Comparison of ENCODE assay signal across 9 cellular contexts in the genomic region with DNA sequence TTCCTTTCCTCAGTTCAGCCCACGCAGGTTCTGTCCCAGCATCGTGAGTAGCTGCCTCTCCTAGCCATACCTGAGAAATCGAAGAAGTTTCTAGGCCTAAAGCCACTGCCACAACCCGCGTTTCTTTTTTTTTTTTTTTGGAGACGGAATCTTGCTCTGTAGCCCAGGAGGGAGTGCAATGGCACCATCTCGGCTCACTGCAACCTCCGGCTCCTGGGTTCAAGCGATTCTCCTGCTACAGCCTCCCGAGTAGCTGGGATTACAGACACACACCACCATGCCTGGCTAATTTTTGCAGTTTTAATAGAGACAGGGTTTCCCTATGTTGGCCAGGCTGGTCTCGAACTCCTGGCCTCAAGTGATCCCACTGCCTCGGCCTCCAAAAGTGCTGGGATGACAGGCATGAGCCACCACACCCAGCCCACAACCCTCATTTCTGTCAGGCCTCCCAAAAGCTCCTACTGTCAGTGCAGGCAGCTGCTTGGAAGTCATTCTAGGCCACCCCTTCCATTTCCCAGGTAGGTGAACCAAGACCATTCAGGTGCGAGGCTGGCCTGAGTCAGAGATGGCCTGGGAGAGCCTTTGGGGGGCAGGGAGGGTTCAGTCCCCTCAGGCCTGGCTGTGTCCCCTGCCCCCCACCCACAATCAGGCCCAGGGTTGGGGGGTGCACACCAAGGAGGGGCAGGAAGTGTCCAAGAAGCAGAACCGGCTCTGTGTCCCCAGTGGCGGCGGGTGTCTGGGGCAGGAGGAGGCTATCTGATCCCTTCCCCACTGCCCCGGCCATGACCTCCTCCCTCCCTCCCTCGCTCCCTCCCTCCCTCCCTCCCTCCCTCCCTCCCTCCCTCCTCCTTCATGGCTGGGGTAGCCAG. TPM values are rescaled to one million over a fixed set of nuclear protein-coding genes. Genes with fewer than 3 reads are reported as not detected.
A peak's percentile ranks its signal among the peaks of the same experiment; 100 is the strongest.
DNase-seq lines count a peak whose midpoint lies in the region; ATAC-seq and TF ChIP-seq lines count a peak whose summit lies in the region.
"Had no signal": no experiment of that assay in that cellular context is flagged by ENCODE, and none has a peak within 500 bp of the region (broad histone marks: within the 10 kb centered on the region; RNA-seq: fewer than 3 reads in every experiment).

No MANE protein-coding gene starts in this region.

- peaks cover 24% of the 10 kb centered on the region for H3K27me3 Mint-ChIP-seq in GM23338 (ENCODE audit: insufficient read depth, low read depth, poor library complexity)
- peaks cover 33% of the 10 kb centered on the region for H3K27me3 Mint-ChIP-seq in endodermal cell (ENCODE audit: insufficient read depth)

- H3K9me3 ChIP-seq in endodermal cell (ENCODE audit: control insufficient read depth, low read length) = no peaks in the 10 kb centered on the region
- H3K9me3 ChIP-seq: prostate gland had no signal

- peaks cover 24% of the 10 kb centered on the region for H4K20me1 ChIP-seq in GM23338 (replicated peaks; ENCODE audit: insufficient read depth)

- H3K4me1 Mint-ChIP-seq in GM23338 (peaks cover 42% of the 10 kb centered on the region), endodermal cell (peaks cover 18% of the 10 kb centered on the region)

- no peaks in the 10 kb centered on the region for H3K36me3 ChIP-seq in GM23338 (ENCODE audit: insufficient read depth)
- H3K36me3 ChIP-seq in endodermal cell (ENCODE audit: control insufficient read depth, insufficient read depth, low read length) = no peaks in the 10 kb centered on the region
- H3K36me3 ChIP-seq in rectal smooth muscle tissue (ENCODE audit: control insufficient read depth, insufficient read depth, low read length) = no peaks in the 10 kb centered on the region
- H3K36me3 ChIP-seq: prostate gland had no signal

- peak overlapping the region; percentile 96 for H3K4me2 ChIP-seq in GM23338

- no peak overlapping the region for H2AFZ ChIP-seq in GM23338

- H3K9me3 Mint-ChIP-seq in GM23338 (no peaks in the 10 kb centered on the region), endodermal cell (no peaks in the 10 kb centered on the region)

- TF ChIP-seq CTCF in GM23338 (conservative IDR thresholded peaks at IDR 0.05; ENCODE audit: low read depth in 2 of 2) = no peak
- peak; percentile 26 for TF ChIP-seq CTCF in endodermal cell (conservative IDR thresholded peaks at IDR 0.05)

- DNase-seq in GM23338 (ENCODE audit: low spot score) (peak; percentile 64), SK-N-DZ (ENCODE audit: low spot score) (peak; percentile 56), endodermal cell (peak; percentile 74)

- H3K27ac ChIP-seq in GM23338 (ENCODE audit: low read depth) (no peak overlapping the region), endodermal cell (ENCODE audit: low read depth, low read length) (no peak overlapping the region), rectal smooth muscle tissue (ENCODE audit: low read depth, low read length) (no peak overlapping the region)
- H3K27ac ChIP-seq: prostate gland had no signal

- H3K4me1 ChIP-seq in GM23338 (ENCODE audit: insufficient read depth) (peaks cover 51% of the 10 kb centered on the region), endodermal cell (ENCODE audit: control insufficient read depth, insufficient read depth, low read length) (peaks cover 2% of the 10 kb centered on the region), rectal smooth muscle tissue (ENCODE audit: control insufficient read depth, insufficient read depth, low read length) (no peaks in the 10 kb centered on the region)
- H3K4me1 ChIP-seq: prostate gland had no signal

- peak overlapping the region; percentile 74 for H3K4me3 ChIP-seq in GM23338
- no peak overlapping the region for H3K4me3 ChIP-seq in endodermal cell (ENCODE audit: low read length)
- H3K4me3 ChIP-seq in rectal smooth muscle tissue (ENCODE audit: low read length) = peak overlapping the region; percentile 74

- peaks cover 41% of the 10 kb centered on the region for H3F3A ChIP-seq in GM23338 (replicated peaks; ENCODE audit: low read depth)

- H3K79me2 ChIP-seq in GM23338 (replicated peaks; ENCODE audit: insufficient read depth) = no peaks in the 10 kb centered on the region

- peaks cover 37% of the 10 kb centered on the region for H3K27me3 ChIP-seq in GM23338 (ENCODE audit: insufficient read depth)
- peaks cover 7% of the 10 kb centered on the region for H3K27me3 ChIP-seq in endodermal cell (ENCODE audit: control insufficient read depth, insufficient read depth, low read length, poor library complexity, severe bottlenecking)
- peaks cover 2% of the 10 kb centered on the region for H3K27me3 ChIP-seq in rectal smooth muscle tissue (ENCODE audit: control insufficient read depth, insufficient read depth, low read length)

- H3K4me3 Mint-ChIP-seq in GM23338 (peak overlapping the region; percentile 80), endodermal cell (peak overlapping the region; percentile 68)

- H3K9me2 ChIP-seq in GM23338 (ENCODE audit: insufficient read depth) = no peaks in the 10 kb centered on the region

- no peak overlapping the region for H3K27ac Mint-ChIP-seq in GM23338
- no peak overlapping the region for H3K27ac Mint-ChIP-seq in endodermal cell

- ATAC-seq in GM23338 (peak; percentile 24), GM19397 (IDR thresholded peaks at IDR 0.05; ENCODE audit: unreplicated experiment) (no peak), GM21737 (IDR thresholded peaks at IDR 0.05; ENCODE audit: unreplicated experiment) (no peak), GM19324 (IDR thresholded peaks at IDR 0.05; ENCODE audit: low FRiP score, unreplicated experiment) (no peak), GM18519 (IDR thresholded peaks at IDR 0.05; ENCODE audit: low FRiP score, unreplicated experiment) (no peak)

- no peaks in the 10 kb centered on the region; the same call in 2 of the 3 replicates for H3K36me3 Mint-ChIP-seq in GM23338 (ENCODE audit: low read depth)
- H3K36me3 Mint-ChIP-seq in endodermal cell (ENCODE audit: low read depth) = no peaks in the 10 kb centered on the region

- no peak overlapping the region for H3K9ac ChIP-seq in endodermal cell (ENCODE audit: extremely low read depth, low read length, poor library complexity, severe bottlenecking)
- H3K9ac ChIP-seq in rectal smooth muscle tissue (ENCODE audit: low read length) = peak overlapping the region; percentile 2

- 81% methylated on average over 11 to 13 of the region's 18 CpGs for WGBS in endodermal cell (ENCODE audit: insufficient coverage in 1 of 2, insufficient read length in 1 of 2), 2 experiments

TF ChIP-seq in GM23338, 12 proteins besides CTCF, POLR2A, EP300 and RAD21 (continues in another document):
- no peak for TF ChIP-seq ZNF114 (CRISPR knock-in tag; IDR thresholded peaks at IDR 0.05)
- no peak for TF ChIP-seq NANOG (IDR thresholded peaks at IDR 0.05; ENCODE audit: borderline replicate concordance)
- no peak for TF ChIP-seq CREB1 (CRISPR knock-in tag; IDR thresholded peaks at IDR 0.05; ENCODE audit: low read depth)

RNA-seq across cellular contexts. Expression of a gene that starts 47.2 kb away (rescaled TPM):
- total RNA-seq in GM23338 (2014; rRNA removed; shearing (Covaris generic)) = 32.8 and 38.8 TPM in 2 replicates
- polyA plus RNA-seq in GM23338 (2016; fragmentation: Nextera tagmentation; extraction: Ambion mirVana) = 36.7 and 39.2 TPM in 2 replicates
- 28.6 and 29.6 TPM in 2 replicates for polyA plus RNA-seq in SK-N-DZ (2014; cell fraction: cytosol; rRNA removed)
- polyA plus RNA-seq in SK-N-DZ (2014; cell fraction: nucleus; rRNA removed) = 40.7 and 52.5 TPM in 2 replicates
- 10 to 100 TPM; 39.6 to 50.7 TPM for total RNA-seq in endodermal cell
- 44.8 TPM for polyA plus RNA-seq in endodermal cell (2013, experiment 1 of 2)
- 45.4 TPM for polyA plus RNA-seq in endodermal cell (2013, experiment 2 of 2)
